Comparison of ENCODE assay signal across 8 cellular contexts in the genomic region with DNA sequence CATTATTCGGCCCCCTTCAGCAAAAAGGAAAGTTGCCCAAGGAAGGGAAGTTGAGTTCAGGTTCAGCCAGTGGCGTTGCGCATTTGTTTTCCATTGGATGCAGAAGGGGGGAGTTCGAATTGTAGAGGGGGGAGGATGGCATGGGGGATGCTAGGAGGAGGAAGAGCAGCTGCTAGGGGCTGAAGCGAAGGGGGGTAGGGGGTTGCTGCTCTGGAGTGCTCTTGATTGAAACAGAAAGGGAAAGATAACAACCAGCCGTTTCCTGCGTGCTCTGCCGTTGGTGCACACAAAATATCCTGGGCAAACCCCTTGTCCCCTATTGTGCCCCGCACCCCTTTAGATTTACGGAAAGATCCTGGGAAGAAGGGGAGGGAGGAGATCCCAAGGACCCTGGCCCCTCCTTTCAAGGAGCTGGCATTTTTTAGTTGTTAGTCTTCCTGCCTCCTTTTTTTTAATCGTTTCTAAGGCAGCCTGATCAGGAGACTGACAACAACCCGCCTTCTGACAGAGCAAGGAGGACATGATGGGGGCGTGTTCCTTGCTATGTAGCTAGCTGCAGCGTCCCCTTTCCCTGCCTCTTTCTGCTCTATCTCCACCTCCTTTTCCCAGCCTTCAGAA. TPM values are rescaled to one million over a fixed set of nuclear protein-coding genes. Genes with fewer than 3 reads are reported as not detected.
A peak's percentile ranks its signal among the peaks of the same experiment; 100 is the strongest.
DNase-seq lines count a peak whose midpoint lies in the region; ATAC-seq and TF ChIP-seq lines count a peak whose summit lies in the region.

No MANE protein-coding gene starts in this region.

- DNase-seq in BJ (ENCODE audit: low read depth) (peak; percentile 48), OCI-LY7 (ENCODE audit: low spot score) (peak; percentile 53), fibroblast of pulmonary artery (ENCODE audit: low read depth) (peak; percentile 86), neural progenitor cell (ENCODE audit: low spot score) (peak; percentile 70), thyroid gland (peak; percentile 68 to 69)
- DNase-seq in activated T-helper 9 cell treated with anti-CD3 and anti-CD28 coated beads, Interleukin-2, amount 50 U/mL, for 16 hours (ENCODE audit: low read depth): peak; percentile 36

- H3K36me3 ChIP-seq in BJ (ENCODE audit: control insufficient read depth, insufficient read depth, low read length) (no peaks in the 10 kb centered on the region), OCI-LY7 (ENCODE audit: insufficient read depth, low read length) (peaks cover 46% of the 10 kb centered on the region), neural progenitor cell (peaks cover 13% of the 10 kb centered on the region), thyroid gland (no peaks in the 10 kb centered on the region)

- peaks cover 5% of the 10 kb centered on the region for H3K27me3 Mint-ChIP-seq in neural progenitor cell (ENCODE audit: insufficient read depth, low read depth)

- H3F3A ChIP-seq in neural progenitor cell (ENCODE audit: low read depth): peaks cover 59% of the 10 kb centered on the region

- no peak for TF ChIP-seq CTCF in BJ (IDR thresholded peaks at IDR 0.05; ENCODE audit: insufficient read depth, low read depth, low read length)
- peak; percentile 29; the same call in 1 of the 2 replicates for TF ChIP-seq CTCF in OCI-LY7 (conservative IDR thresholded peaks at IDR 0.05; ENCODE audit: low read length)
- TF ChIP-seq CTCF in fibroblast of pulmonary artery (IDR thresholded peaks at IDR 0.05; ENCODE audit: low read length, missing control alignments): no peak
- no peak for TF ChIP-seq CTCF in neural progenitor cell (IDR thresholded peaks at IDR 0.05)
- TF ChIP-seq CTCF in thyroid gland (IDR thresholded peaks at IDR 0.05): no peak

- no peak overlapping the region for H3K27ac Mint-ChIP-seq in neural progenitor cell

- peak in 1 of 2 donors; percentile 29 for TF ChIP-seq POLR2A in thyroid gland (IDR thresholded peaks at IDR 0.05)

- no TSS peak for BruUV-seq in OCI-LY7 (replicated peaks; lab: Mats Ljungman, UMichigan)

- H3K27ac ChIP-seq in OCI-LY7 (ENCODE audit: low read depth, low read length, poor library complexity, severe bottlenecking) (peak overlapping the region; percentile 63), neural progenitor cell (peak overlapping the region; percentile 82), thyroid gland (peak overlapping the region; percentile 71 to 91 (median 91))

- H3K9me2 ChIP-seq in OCI-LY7 (ENCODE audit: insufficient read depth, low read length): no peaks in the 10 kb centered on the region

- no peak overlapping the region for H2AFZ ChIP-seq in OCI-LY7 (ENCODE audit: low read length)
- H2AFZ ChIP-seq in neural progenitor cell (replicated peaks): no peak overlapping the region

- H3K4me1 ChIP-seq in OCI-LY7 (ENCODE audit: insufficient read depth, low read length, poor library complexity, severe bottlenecking) (peaks cover 48% of the 10 kb centered on the region), neural progenitor cell (peaks cover 56% of the 10 kb centered on the region), thyroid gland (peaks cover 29 to 56% of the 10 kb centered on the region in 2 donors)

- intact Hi-C loops in OCI-LY7 (cut with micrococcal nuclease; ENCODE audit: unreplicated experiment) (loop anchor here (5.0 kb wide), 3 partner anchors 76 to 431 kb away; partner anchors contain the start of gene ARCN1), thyroid gland (cut with DNase I) (no loop called here)

- H3K27me3 ChIP-seq in BJ (ENCODE audit: control insufficient read depth, insufficient read depth, low read length) (no peaks in the 10 kb centered on the region), neural progenitor cell (no peaks in the 10 kb centered on the region), thyroid gland (no peaks in the 10 kb centered on the region)

- H4K20me1 ChIP-seq in OCI-LY7 (ENCODE audit: insufficient read depth, low read length): peaks cover 42% of the 10 kb centered on the region
- peaks cover 63% of the 10 kb centered on the region for H4K20me1 ChIP-seq in neural progenitor cell (ENCODE audit: low read depth)

- peaks cover 52% of the 10 kb centered on the region for H3K4me1 Mint-ChIP-seq in neural progenitor cell

- H3K4me2 ChIP-seq in OCI-LY7 (ENCODE audit: low read length) (peak overlapping the region; percentile 85), neural progenitor cell (peak overlapping the region; percentile 87)

- peaks cover 69% of the 10 kb centered on the region for H3K79me2 ChIP-seq in OCI-LY7 (ENCODE audit: insufficient read depth, low read depth, low read length)
- peaks cover 69% of the 10 kb centered on the region for H3K79me2 ChIP-seq in neural progenitor cell (ENCODE audit: low read depth)

- POLR2A ChIA-PET in BJ (lab: Charles Lee): no interaction called here
- POLR2A ChIA-PET in OCI-LY7 (lab: Charles Lee): interaction anchor here (0.5 to 1.5 kb wide), 5 partner anchors 9 to 161 kb away, joined by 3 to 6 read pairs (median 3); no protein-coding TSS in a partner anchor

- peak overlapping the region; percentile 91 for H3K9ac ChIP-seq in neural progenitor cell

- H3K36me3 Mint-ChIP-seq in neural progenitor cell: peaks cover 4% of the 10 kb centered on the region

- WGBS in thyroid gland, 2 donors: 2 to 4% methylated on average over 14 of the region's 14 CpGs

- ATAC-seq in GM21529 (IDR thresholded peaks at IDR 0.05; ENCODE audit: unreplicated experiment) (peak; percentile 24), GM18861 (IDR thresholded peaks at IDR 0.05; ENCODE audit: unreplicated experiment) (no peak)

- H3K9me3 ChIP-seq in OCI-LY7 (ENCODE audit: low read length) (no peaks in the 10 kb centered on the region), neural progenitor cell (ENCODE audit: low read depth) (no peaks in the 10 kb centered on the region), thyroid gland (no peaks in the 10 kb centered on the region)

- peak overlapping the region; percentile 94 for H3K4me3 Mint-ChIP-seq in neural progenitor cell

- CTCF ChIA-PET in BJ (lab: Yijun Ruan, JAX) (interaction anchor here (0.6 to 1.2 kb wide), 4 partner anchors 10 to 50 kb away, joined by 3 to 5 read pairs (median 3); no protein-coding TSS in a partner anchor), OCI-LY7 (lab: Charles Lee; ENCODE audit: unreplicated experiment) (no interaction called here)

- H3K4me3 ChIP-seq in BJ (ENCODE audit: low read depth, low read length) (peak overlapping the region; percentile 93), OCI-LY7 (ENCODE audit: low read depth, low read length, poor library complexity, severe bottlenecking) (peak overlapping the region; percentile 87), fibroblast of pulmonary artery (replicated peaks; ENCODE audit: low read depth, low read length) (peak overlapping the region; percentile 71), neural progenitor cell (peak overlapping the region; percentile 99), thyroid gland (replicated peaks in 1 of 3) (peak overlapping the region in 2 of 3 donors; percentile 79 to 95)

- H3K9me3 Mint-ChIP-seq in neural progenitor cell: no peaks in the 10 kb centered on the region

RNA-seq across cellular contexts. Expression of gene KMT2A, which starts 2.1 kb away (rescaled TPM):
- polyA plus RNA-seq in BJ (2011; rRNA removed): 19.8 and 21.9 TPM in 2 replicates
- polyA minus RNA-seq in BJ (2011; rRNA and poly(A)+ RNA removed): 53.2 and 59.6 TPM in 2 replicates
- 55.8 and 58.8 TPM in 2 replicates for total RNA-seq in OCI-LY7 (2014; rRNA removed; shearing (Covaris generic))
- 90.0 and 96.4 TPM in 2 replicates for total RNA-seq in OCI-LY7 (2022)
- total RNA-seq in neural progenitor cell (ENCODE audit: low replicate concordance): 63.6 and 73.8 TPM in 2 replicates
- total RNA-seq in thyroid gland: 100 to 1,000 TPM in 2 of 4 donors, 10 to 100 TPM in 2; 74.5 to 175 (median 90.8) TPM

RNA-seq across cellular contexts. Expression of gene ATP5MG, which starts 37.0 kb away (rescaled TPM):
- polyA plus RNA-seq in BJ (2011; rRNA removed): 170 and 266 TPM in 2 replicates
- 23.5 and 28.7 TPM in 2 replicates for polyA minus RNA-seq in BJ (2011; rRNA and poly(A)+ RNA removed)
- total RNA-seq in OCI-LY7 (2014; rRNA removed; shearing (Covaris generic)): 212 and 222 TPM in 2 replicates
- total RNA-seq in OCI-LY7 (2022): 266 and 294 TPM in 2 replicates
- 42.6 and 113 TPM in 2 replicates for total RNA-seq in neural progenitor cell (ENCODE audit: low replicate concordance)
- total RNA-seq in thyroid gland: 100 to 1,000 TPM in 2 of 4 donors, 10 to 100 TPM in 2; 63.9 to 716 (median 170) TPM

Comparison
In these comparisons a context has a peak if more than half of its experiments do, and no peak if none do; other contexts are left out.
1. DNase-seq: peak in every context shown above with its lines; median percentile 86 in fibroblast of pulmonary artery; 70 in neural progenitor cell; 68 in thyroid gland; 53 in OCI-LY7; 48 in BJ; 36 in activated T-helper 9 cell treated with anti-CD3 and anti-CD28 coated beads, Interleukin-2, amount 50 U/mL, for 16 hours.